8 cellular contexts compared by ENCODE assay signal in genomic region chr12:119877639-119877948, GRCh38. TPM values are rescaled to one million over a fixed set of nuclear protein-coding genes. Genes with fewer than 3 reads are reported as not detected.
DNase-seq lines count a peak whose midpoint lies in the region; ATAC-seq and TF ChIP-seq lines count a peak whose summit lies in the region.

No MANE protein-coding gene starts in this region.

- H3K4me3 Mint-ChIP-seq in activated naive CD4-positive, alpha-beta T cell treated with anti-CD3 and anti-CD28 coated beads for 36 hours, result peak overlapping the region; percentile 97

- peaks cover 4% of the 10 kb centered on the region for H3K36me3 ChIP-seq in thymus (ENCODE audit: control insufficient read depth, insufficient read depth)

- H3K9me3 ChIP-seq in iPS-18c (ENCODE audit: control insufficient read depth, insufficient read depth, low read length) (no peaks in the 10 kb centered on the region), thymus (ENCODE audit: control insufficient read depth) (no peaks in the 10 kb centered on the region)

- H3K27ac Mint-ChIP-seq in activated naive CD4-positive, alpha-beta T cell treated with anti-CD3 and anti-CD28 coated beads for 36 hours, result peak overlapping the region; percentile 42
- peak overlapping the region in 1 of 2 donors; percentile 84 for H3K27ac Mint-ChIP-seq in activated naive CD4-positive, alpha-beta T cell treated with anti-CD3 and anti-CD28 coated beads, Interleukin-2, amount 50 U/mL, for 72 hours

- peak overlapping the region; percentile 52 for H3K4me3 ChIP-seq in iPS-18c (ENCODE audit: insufficient read depth, low read depth, low read length)
- H3K4me3 ChIP-seq in thymus (ENCODE audit: low read length), result peak overlapping the region; percentile 68

- no peaks in the 10 kb centered on the region for H3K9me3 Mint-ChIP-seq in activated naive CD4-positive, alpha-beta T cell treated with anti-CD3 and anti-CD28 coated beads for 36 hours
- H3K9me3 Mint-ChIP-seq in activated naive CD4-positive, alpha-beta T cell treated with anti-CD3 and anti-CD28 coated beads, Interleukin-2, amount 50 U/mL, for 72 hours, result no peaks in the 10 kb centered on the region

- H3K36me3 Mint-ChIP-seq in activated naive CD4-positive, alpha-beta T cell treated with anti-CD3 and anti-CD28 coated beads for 36 hours (ENCODE audit: low read depth), result peaks cover 22% of the 10 kb centered on the region
- peaks cover 8% of the 10 kb centered on the region in 2 donors for H3K36me3 Mint-ChIP-seq in activated naive CD4-positive, alpha-beta T cell treated with anti-CD3 and anti-CD28 coated beads, Interleukin-2, amount 50 U/mL, for 72 hours

- peaks cover 9% of the 10 kb centered on the region for H3K4me1 ChIP-seq in thymus (ENCODE audit: control insufficient read depth, insufficient read depth, low read length)

- no peak for ATAC-seq in activated naive CD4-positive, alpha-beta T cell treated with anti-CD3 and anti-CD28 coated beads, Interleukin-2, amount 50 U/mL, for 72 hours
- no peak for ATAC-seq in HG03565 (IDR thresholded peaks at IDR 0.05; ENCODE audit: unreplicated experiment)

- CTCF ChIA-PET in activated naive CD4-positive, alpha-beta T cell treated with anti-CD3 and anti-CD28 coated beads for 36 hours (lab: Charles Lee), result no interaction called here

- H3K27me3 Mint-ChIP-seq in activated naive CD4-positive, alpha-beta T cell treated with anti-CD3 and anti-CD28 coated beads for 36 hours (ENCODE audit: low read depth), result no peaks in the 10 kb centered on the region

- 36% methylated on average over 4 of the region's 4 CpGs for WGBS in thymus

- intact Hi-C loops in activated naive CD4-positive, alpha-beta T cell treated with anti-CD3 and anti-CD28 coated beads for 36 hours (cut with micrococcal nuclease), result loop anchor here (1.0 to 2.0 kb wide), 6 partner anchors 25 to 243 kb away; no protein-coding TSS in a partner anchor

- H3K27me3 ChIP-seq in thymus (ENCODE audit: control insufficient read depth, insufficient read depth), result no peaks in the 10 kb centered on the region

- H3K27ac ChIP-seq in VCaP, result peak overlapping the region; percentile 77
- no peak overlapping the region for H3K27ac ChIP-seq in thymus (ENCODE audit: low read depth)

- DNase-seq in activated naive CD4-positive, alpha-beta T cell treated with anti-CD3 and anti-CD28 coated beads for 36 hours, result no peak
- no peak for DNase-seq in activated naive CD4-positive, alpha-beta T cell treated with anti-CD3 and anti-CD28 coated beads, Interleukin-2, amount 50 U/mL, for 72 hours (ENCODE audit: low spot score in 2 of 2)
- DNase-seq in NCI-H128 (lab: John Stamatoyannopoulos, UW; ENCODE audit: unreplicated experiment) (no peak), NCI-H82 (lab: John Stamatoyannopoulos, UW) (no peak)

- peaks cover 13% of the 10 kb centered on the region for H3K4me1 Mint-ChIP-seq in activated naive CD4-positive, alpha-beta T cell treated with anti-CD3 and anti-CD28 coated beads for 36 hours (ENCODE audit: low read depth)

- TF ChIP-seq CTCF in VCaP (conservative IDR thresholded peaks at IDR 0.05), result no peak

RNA-seq across cellular contexts. Expression of gene CIT, which starts 0.5 kb away (rescaled TPM):
- total RNA-seq in activated naive CD4-positive, alpha-beta T cell treated with anti-CD3 and anti-CD28 coated beads for 36 hours, result 10 to 100 TPM; 78.6 to 78.8 TPM
- total RNA-seq in activated naive CD4-positive, alpha-beta T cell treated with anti-CD3 and anti-CD28 coated beads, Interleukin-2, amount 50 U/mL, for 72 hours, result 100 to 1,000 TPM in 1 of 2 donors, 10 to 100 TPM in 1; 83.4 to 147 TPM
- polyA plus RNA-seq in thymus, result 2.6 TPM
